Comparison of ENCODE assay signal across 1 cellular context in genomic region chr10:102476466-102477141, GRCh38.
TF ChIP-seq lines count a peak whose summit lies in the region.

No MANE protein-coding gene starts in this region.

TF ChIP-seq in SK-N-SH, 30 proteins besides CTCF, POLR2A, EP300 and RAD21:
- no peak for TF ChIP-seq USF2 (IDR thresholded peaks at IDR 0.05; ENCODE audit: borderline replicate concordance, low read depth, low read length)
- no peak for TF ChIP-seq FOXJ3 (CRISPR knock-in tag; IDR thresholded peaks at IDR 0.05)
- TF ChIP-seq ELF1 (IDR thresholded peaks at IDR 0.05), result no peak
- TF ChIP-seq TEAD4 (IDR thresholded peaks at IDR 0.05; ENCODE audit: borderline replicate concordance, insufficient read depth), result no peak
- TF ChIP-seq, protein P1, sequence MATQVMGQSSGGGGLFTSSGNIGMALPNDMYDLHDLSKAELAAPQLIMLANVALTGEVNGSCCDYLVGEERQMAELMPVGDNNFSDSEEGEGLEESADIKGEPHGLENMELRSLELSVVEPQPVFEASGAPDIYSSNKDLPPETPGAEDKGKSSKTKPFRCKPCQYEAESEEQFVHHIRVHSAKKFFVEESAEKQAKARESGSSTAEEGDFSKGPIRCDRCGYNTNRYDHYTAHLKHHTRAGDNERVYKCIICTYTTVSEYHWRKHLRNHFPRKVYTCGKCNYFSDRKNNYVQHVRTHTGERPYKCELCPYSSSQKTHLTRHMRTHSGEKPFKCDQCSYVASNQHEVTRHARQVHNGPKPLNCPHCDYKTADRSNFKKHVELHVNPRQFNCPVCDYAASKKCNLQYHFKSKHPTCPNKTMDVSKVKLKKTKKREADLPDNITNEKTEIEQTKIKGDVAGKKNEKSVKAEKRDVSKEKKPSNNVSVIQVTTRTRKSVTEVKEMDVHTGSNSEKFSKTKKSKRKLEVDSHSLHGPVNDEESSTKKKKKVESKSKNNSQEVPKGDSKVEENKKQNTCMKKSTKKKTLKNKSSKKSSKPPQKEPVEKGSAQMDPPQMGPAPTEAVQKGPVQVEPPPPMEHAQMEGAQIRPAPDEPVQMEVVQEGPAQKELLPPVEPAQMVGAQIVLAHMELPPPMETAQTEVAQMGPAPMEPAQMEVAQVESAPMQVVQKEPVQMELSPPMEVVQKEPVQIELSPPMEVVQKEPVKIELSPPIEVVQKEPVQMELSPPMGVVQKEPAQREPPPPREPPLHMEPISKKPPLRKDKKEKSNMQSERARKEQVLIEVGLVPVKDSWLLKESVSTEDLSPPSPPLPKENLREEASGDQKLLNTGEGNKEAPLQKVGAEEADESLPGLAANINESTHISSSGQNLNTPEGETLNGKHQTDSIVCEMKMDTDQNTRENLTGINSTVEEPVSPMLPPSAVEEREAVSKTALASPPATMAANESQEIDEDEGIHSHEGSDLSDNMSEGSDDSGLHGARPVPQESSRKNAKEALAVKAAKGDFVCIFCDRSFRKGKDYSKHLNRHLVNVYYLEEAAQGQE (IDR thresholded peaks at IDR 0.05; ENCODE audit: low read depth, low read length), result no peak
- no peak for TF ChIP-seq FOXM1 (IDR thresholded peaks at IDR 0.05; ENCODE audit: low read depth)
- TF ChIP-seq, protein P2, sequence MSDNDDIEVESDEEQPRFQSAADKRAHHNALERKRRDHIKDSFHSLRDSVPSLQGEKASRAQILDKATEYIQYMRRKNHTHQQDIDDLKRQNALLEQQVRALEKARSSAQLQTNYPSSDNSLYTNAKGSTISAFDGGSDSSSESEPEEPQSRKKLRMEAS (IDR thresholded peaks at IDR 0.05; ENCODE audit: low read depth), result no peak
- TF ChIP-seq TAF1 (IDR thresholded peaks at IDR 0.05; ENCODE audit: borderline replicate concordance, low read depth, low read length), result no peak
- TF ChIP-seq EZH2phosphoT487 (IDR thresholded peaks at IDR 0.05; ENCODE audit: borderline replicate concordance, low read depth), result no peak
- no peak for TF ChIP-seq RXRA (IDR thresholded peaks at IDR 0.05; ENCODE audit: borderline replicate concordance, low read depth)
- no peak for TF ChIP-seq YY1 (IDR thresholded peaks at IDR 0.05; ENCODE audit: low read depth)
- no peak for TF ChIP-seq MXI1 (IDR thresholded peaks at IDR 0.05; ENCODE audit: low read depth, low read length)
- no peak for TF ChIP-seq FOSL2 (IDR thresholded peaks at IDR 0.05; ENCODE audit: borderline replicate concordance, low read depth)
- TF ChIP-seq SMC3 (IDR thresholded peaks at IDR 0.05; ENCODE audit: low read depth, low read length), result no peak
- TF ChIP-seq, protein P3, sequence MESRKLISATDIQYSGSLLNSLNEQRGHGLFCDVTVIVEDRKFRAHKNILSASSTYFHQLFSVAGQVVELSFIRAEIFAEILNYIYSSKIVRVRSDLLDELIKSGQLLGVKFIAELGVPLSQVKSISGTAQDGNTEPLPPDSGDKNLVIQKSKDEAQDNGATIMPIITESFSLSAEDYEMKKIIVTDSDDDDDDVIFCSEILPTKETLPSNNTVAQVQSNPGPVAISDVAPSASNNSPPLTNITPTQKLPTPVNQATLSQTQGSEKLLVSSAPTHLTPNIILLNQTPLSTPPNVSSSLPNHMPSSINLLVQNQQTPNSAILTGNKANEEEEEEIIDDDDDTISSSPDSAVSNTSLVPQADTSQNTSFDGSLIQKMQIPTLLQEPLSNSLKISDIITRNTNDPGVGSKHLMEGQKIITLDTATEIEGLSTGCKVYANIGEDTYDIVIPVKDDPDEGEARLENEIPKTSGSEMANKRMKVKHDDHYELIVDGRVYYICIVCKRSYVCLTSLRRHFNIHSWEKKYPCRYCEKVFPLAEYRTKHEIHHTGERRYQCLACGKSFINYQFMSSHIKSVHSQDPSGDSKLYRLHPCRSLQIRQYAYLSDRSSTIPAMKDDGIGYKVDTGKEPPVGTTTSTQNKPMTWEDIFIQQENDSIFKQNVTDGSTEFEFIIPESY (IDR thresholded peaks at IDR 0.05; ENCODE audit: borderline replicate concordance, low read depth), result no peak
- TF ChIP-seq, protein P4, sequence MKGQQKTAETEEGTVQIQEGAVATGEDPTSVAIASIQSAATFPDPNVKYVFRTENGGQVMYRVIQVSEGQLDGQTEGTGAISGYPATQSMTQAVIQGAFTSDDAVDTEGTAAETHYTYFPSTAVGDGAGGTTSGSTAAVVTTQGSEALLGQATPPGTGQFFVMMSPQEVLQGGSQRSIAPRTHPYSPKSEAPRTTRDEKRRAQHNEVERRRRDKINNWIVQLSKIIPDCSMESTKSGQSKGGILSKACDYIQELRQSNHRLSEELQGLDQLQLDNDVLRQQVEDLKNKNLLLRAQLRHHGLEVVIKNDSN (IDR thresholded peaks at IDR 0.05; ENCODE audit: borderline replicate concordance, low read depth), result no peak
- TF ChIP-seq POLR2AphosphoS5 (IDR thresholded peaks at IDR 0.05; ENCODE audit: low read depth, low read length), result no peak
- no peak for TF ChIP-seq CHD2 (IDR thresholded peaks at IDR 0.05; ENCODE audit: low read length, partially characterized antibody)
